ENCODE assay signal across 8 cellular contexts in genomic region chr9:34380034-34380510, GRCh38. TPM values are rescaled to one million over a fixed set of nuclear protein-coding genes. Genes with fewer than 3 reads are reported as not detected.
DNase-seq lines count a peak whose midpoint lies in the region; ATAC-seq and TF ChIP-seq lines count a peak whose summit lies in the region.

No MANE protein-coding gene starts in this region.

- H3K9me3 ChIP-seq in PC-3 (ENCODE audit: low read length): no peaks in the 10 kb centered on the region
- H3K9me3 ChIP-seq in esophagus squamous epithelium: no peaks in the 10 kb centered on the region

- H2AFZ ChIP-seq in PC-3 (ENCODE audit: low read length): peak overlapping the region; percentile 73; the same call in 1 of the 2 replicates

- H3K79me2 ChIP-seq in PC-3 (ENCODE audit: low read length): no peaks in the 10 kb centered on the region

- no peak for ATAC-seq in PC-3
- no peak for ATAC-seq in omental fat pad (ENCODE audit: low FRiP score)
- ATAC-seq in HG02981 (IDR thresholded peaks at IDR 0.05; ENCODE audit: unreplicated experiment): no peak
- ATAC-seq in GM21717 (IDR thresholded peaks at IDR 0.05; ENCODE audit: unreplicated experiment): no peak

- TF ChIP-seq POLR2A in esophagus squamous epithelium (IDR thresholded peaks at IDR 0.05): no peak

- H3K27me3 ChIP-seq in PC-3 (ENCODE audit: low read length) (no peaks in the 10 kb centered on the region), esophagus squamous epithelium (no peaks in the 10 kb centered on the region)

- POLR2A ChIA-PET in PC-3 (lab: Charles Lee; ENCODE audit: unreplicated experiment): interaction anchor here (0.6 kb wide), 1 partner anchor 48 kb away, joined by 4 read pairs; no protein-coding TSS in a partner anchor

- no peaks in the 10 kb centered on the region for H4K20me1 ChIP-seq in PC-3 (ENCODE audit: low read length)

- H3K27ac ChIP-seq in PC-3 (ENCODE audit: low read length): no peak overlapping the region
- peak overlapping the region; percentile 13 to 76 (median 66) for H3K27ac ChIP-seq in esophagus squamous epithelium

- H3K4me3 ChIP-seq in PC-3 (ENCODE audit: low read length): no peak overlapping the region
- H3K4me3 ChIP-seq in esophagus squamous epithelium: peak overlapping the region; percentile 17 to 72 (median 56)

- CTCF ChIA-PET in PC-3 (lab: Charles Lee): no interaction called here

- intact Hi-C loops in PC-3 (cut with micrococcal nuclease) (no loop called here), esophagus squamous epithelium (cut with DNase I) (no loop called here)

- BruUV-seq in PC-3 (replicated peaks; lab: Mats Ljungman, UMichigan): no TSS peak

- H3K9ac ChIP-seq in PC-3 (ENCODE audit: low read length): no peak overlapping the region

- no peaks in the 10 kb centered on the region for H3K9me2 ChIP-seq in PC-3 (replicated peaks; ENCODE audit: low read length)

- TF ChIP-seq CTCF in PC-3 (conservative IDR thresholded peaks at IDR 0.05; ENCODE audit: low read depth, low read length) (no peak), esophagus squamous epithelium (IDR thresholded peaks at IDR 0.05) (no peak), omental fat pad (IDR thresholded peaks at IDR 0.05) (no peak)

- H3F3A ChIP-seq in PC-3 (ENCODE audit: low read length, unreplicated experiment): no peaks in the 10 kb centered on the region

- DNase-seq in DMS53 (lab: John Stamatoyannopoulos, UW): peak; percentile 73
- no peak for DNase-seq in PC-3
- no peak for DNase-seq in esophagus squamous epithelium (lab: John Stamatoyannopoulos, UW)
- DNase-seq in omental fat pad (ENCODE audit: low spot score): peak; percentile 16
- DNase-seq in T1000 (lab: John Stamatoyannopoulos, UW): no peak
- no peak for DNase-seq in stimulated activated CD4-positive, alpha-beta T cell treated with anti-CD3 and anti-CD28 coated beads, Interleukin-12 subunit alpha, Interleukin-12 subunit beta, amount 100 ng/mL, for 4 hours

- H3K4me1 ChIP-seq in PC-3 (ENCODE audit: insufficient read depth, low read length): peaks cover 10% of the 10 kb centered on the region
- H3K4me1 ChIP-seq in esophagus squamous epithelium: peaks cover 28 to 53% (median 32%) of the 10 kb centered on the region in 3 donors

- H3K36me3 ChIP-seq in PC-3 (ENCODE audit: low read depth, low read length) (no peaks in the 10 kb centered on the region), esophagus squamous epithelium (no peaks in the 10 kb centered on the region)

- H3K4me2 ChIP-seq in PC-3 (ENCODE audit: low read length): peak overlapping the region; percentile 81; the same call in 1 of the 2 replicates

- whole genome bisulfite sequencing in esophagus squamous epithelium, 2 donors: 19 to 23% methylated on average over 13 to 18 of the region's 24 CpGs

RNA-seq across cellular contexts. Expression of gene MYORG, which starts 3.4 kb away (rescaled TPM):
- total RNA-seq in PC-3 (2014; rRNA removed) (3.4 and 4.7 TPM in 2 replicates), esophagus squamous epithelium (1 to 10 TPM; 5.3 to 8.8 (median 5.4) TPM), omental fat pad (10 to 100 TPM in 2 of 4 donors, 1 to 10 TPM in 2; 7.6 to 18.8 (median 10.7) TPM)

RNA-seq across cellular contexts. Expression of gene NUDT2, which starts 50.7 kb away (rescaled TPM):
- total RNA-seq in PC-3 (2014; rRNA removed) (34.4 and 34.6 TPM in 2 replicates), esophagus squamous epithelium (10 to 100 TPM in 3 of 4 donors, 1 to 10 TPM in 1; 9.2 to 29.3 (median 17.8) TPM), omental fat pad (10 to 100 TPM in 3 of 4 donors, 1 to 10 TPM in 1; 6.6 to 30.4 (median 19.1) TPM)

RNA-seq across cellular contexts. Expression of gene KIF24, which starts 51.0 kb away (rescaled TPM):
- 4.7 and 5.0 TPM in 2 replicates for total RNA-seq in PC-3 (2014; rRNA removed)
- 1 to 10 TPM; 1.5 to 2.9 (median 1.6) TPM for total RNA-seq in esophagus squamous epithelium
- 1 to 10 TPM in 1 of 4 donors, under 1 TPM in 3; 0.44 to 1.1 (median 0.64) TPM for total RNA-seq in omental fat pad

Comparison
In these comparisons a context has a peak if more than half of its experiments do, and no peak if none do; other contexts are left out.
1. DNase-seq: peak in DMS53 (single experiment) and omental fat pad (single experiment); none in PC-3 (single experiment), esophagus squamous epithelium (single experiment), T1000 (single experiment) and stimulated activated CD4-positive, alpha-beta T cell treated with anti-CD3 and anti-CD28 coated beads, Interleukin-12 subunit alpha, Interleukin-12 subunit beta, amount 100 ng/mL, for 4 hours (single experiment).